12 cellular contexts compared by ENCODE assay signal in genomic region chr16:49834496-49835009, GRCh38. TPM values are rescaled to one million over a fixed set of nuclear protein-coding genes. Genes with fewer than 3 reads are reported as not detected.
DNase-seq lines count a peak whose midpoint lies in the region; ATAC-seq, FAIRE-seq and TF ChIP-seq lines count a peak whose summit lies in the region.
"Had no signal": no experiment of that assay in that cellular context is flagged by ENCODE, and none has a peak within 500 bp of the region (broad histone marks: within the 10 kb centered on the region; RNA-seq: fewer than 3 reads in every experiment).

No MANE protein-coding gene starts in this region.

- TF ChIP-seq RAD21 in H1 (IDR thresholded peaks at IDR 0.05 in 1 of 2, conservative IDR thresholded peaks at IDR 0.05 in 1 of 2; ENCODE audit: low read depth in 2 of 2, low read length in 2 of 2): no peak

- H3K4me1 ChIP-seq in H1 (replicated peaks in 1 of 4; ENCODE audit: control insufficient read depth in 3 of 4, insufficient read depth in 4 of 4, low read length in 3 of 4): peaks cover 5 to 64% (median 55%) of the 10 kb centered on the region in 4 experiments
- H3K4me1 ChIP-seq in lung (ENCODE audit: control insufficient read depth in 2 of 2, insufficient read depth in 2 of 2, low read length in 2 of 2): peaks cover 0 to 22% of the 10 kb centered on the region in 2 donors
- H3K4me1 ChIP-seq in skeletal muscle tissue (ENCODE audit: control insufficient read depth in 3 of 3, insufficient read depth in 3 of 3, low read length in 3 of 3): peaks cover 79 to 90% (median 87%) of the 10 kb centered on the region in 3 donors

- H3K27me3 ChIP-seq in H7 (ENCODE audit: control insufficient read depth, insufficient read depth, low read length) (no peaks in the 10 kb centered on the region), H1 (replicated peaks in 1 of 4; ENCODE audit: control insufficient read depth in 3 of 4, extremely low read depth in 1 of 4, insufficient read depth in 3 of 4, low read length in 3 of 4) (no peaks in the 10 kb centered on the region), lung (ENCODE audit: control insufficient read depth, insufficient read depth) (no peaks in the 10 kb centered on the region), skeletal muscle tissue (ENCODE audit: control insufficient read depth in 3 of 3, insufficient read depth in 3 of 3, low read length in 3 of 3) (no peaks in the 10 kb centered on the region)

- peak; percentile 91 for DNase-seq in H7
- peak in 1 of 2 experiments; percentile 72 for DNase-seq in H1 (ENCODE audit: low read depth in 1 of 2, low spot score in 2 of 2)
- DNase-seq in lung (ENCODE audit: low spot score): no peak
- no peak for DNase-seq in stimulated activated CD4-positive, alpha-beta T cell treated with anti-CD3 and anti-CD28 coated beads, Interleukin-15, amount 100 ng/mL, for 24 hours
- no peak for DNase-seq in DMS153 (lab: John Stamatoyannopoulos, UW)
- no peak for DNase-seq in cerebellum (ENCODE audit: low spot score)
- DNase-seq: CD8-positive, alpha-beta memory T cell; NCI-H2171; stimulated activated CD4-positive, alpha-beta T cell treated with anti-CD3 and anti-CD28 coated beads, Interleukin-4, amount 100 ng/mL, for 4 hours had no signal

- H2BK20ac ChIP-seq in H1 (ENCODE audit: low read length): peak overlapping the region; percentile 55; the same call in 1 of the 2 replicates

- FAIRE-seq in H1 (lab: Jason Lieb, UNC): no peak
- FAIRE-seq: H54 had no signal

- H3K9me3 ChIP-seq in H1 (ENCODE audit: insufficient read depth in 2 of 2, low read depth in 1 of 2, low read length in 1 of 2) (no peaks in the 10 kb centered on the region), lung (ENCODE audit: control insufficient read depth in 2 of 2, insufficient read depth in 1 of 2, low read length in 1 of 2) (no peaks in the 10 kb centered on the region), skeletal muscle tissue (ENCODE audit: control insufficient read depth in 3 of 3, low read length in 3 of 3) (no peaks in the 10 kb centered on the region)

- H3K79me1 ChIP-seq in H1 (ENCODE audit: low read depth, low read length): peaks cover 40% of the 10 kb centered on the region

- no peak for TF ChIP-seq POLR2A in H1 (IDR thresholded peaks at IDR 0.05; ENCODE audit: control extremely low read depth in 1 of 2, low read depth in 2 of 2, low read length in 2 of 2)

- H2BK15ac ChIP-seq in H1 (ENCODE audit: low read length): no peak overlapping the region

- no peak overlapping the region for H3K4me3 ChIP-seq in H7 (ENCODE audit: insufficient read depth, low read depth, low read length)
- H3K4me3 ChIP-seq in H1 (ENCODE audit: extremely low read depth in 1 of 4, insufficient read depth in 2 of 4, low read depth in 3 of 4, low read length in 4 of 4): peak overlapping the region in 1 of 4 experiments; percentile 29; a peak in 1 of 8 replicates
- H3K4me3 ChIP-seq in lung: no peak overlapping the region
- H3K4me3 ChIP-seq in skeletal muscle tissue (ENCODE audit: low read length in 3 of 3): peak overlapping the region; percentile 19 to 59 (median 45)

- H3K4me2 ChIP-seq in H1 (ENCODE audit: insufficient read depth in 1 of 2, low read depth in 2 of 2, low read length in 2 of 2): peak overlapping the region; percentile 37 to 47

- POLR2A ChIA-PET in H1 (lab: Charles Lee; ENCODE audit: partially characterized antibody): interaction anchor here (1.2 to 3.6 kb wide), 6 partner anchors 10 to 23 kb away, joined by 3 to 9 read pairs (median 8); no protein-coding TSS in a partner anchor

- peak overlapping the region; percentile 68; the same call in 1 of the 2 replicates for H2BK12ac ChIP-seq in H1 (ENCODE audit: low read depth, low read length)

- H4K5ac ChIP-seq in H1 (ENCODE audit: insufficient read length, low read depth, low read length): no peak overlapping the region

- H2BK5ac ChIP-seq in H1 (ENCODE audit: low read depth, low read length): peak overlapping the region; percentile 87; the same call in 1 of the 2 replicates

- H3K9ac ChIP-seq in H1 (replicated peaks in 1 of 4; ENCODE audit: extremely low read depth in 1 of 4, low read depth in 3 of 4, low read length in 3 of 4) (no peak overlapping the region), skeletal muscle tissue (ENCODE audit: low read depth in 1 of 3, low read length in 3 of 3) (peak overlapping the region; percentile 75 to 80 (median 75))

- H4K8ac ChIP-seq in H1 (ENCODE audit: extremely low read depth, insufficient read depth, low read length): no peak overlapping the region

- peaks cover 20 to 21% of the 10 kb centered on the region in 2 experiments for H4K20me1 ChIP-seq in H1 (replicated peaks in 1 of 2; ENCODE audit: control insufficient read depth in 1 of 2, insufficient read depth in 2 of 2, low read length in 2 of 2)

- CTCF ChIA-PET in H1 (lab: Charles Lee; ENCODE audit: partially characterized antibody): interaction anchor here (1.0 to 1.1 kb wide), 2 partner anchors 56 to 155 kb away, joined by 3 read pairs; no protein-coding TSS in a partner anchor

- H3K18ac ChIP-seq in H1 (ENCODE audit: extremely low read depth, low read length): peak overlapping the region; percentile 90

- H3K27ac ChIP-seq in H1 (ENCODE audit: low read depth, low read length) (no peak overlapping the region), lung (ENCODE audit: low read depth in 1 of 2, low read length in 1 of 2) (peak overlapping the region; percentile 22 to 52), skeletal muscle tissue (ENCODE audit: low read depth, low read length) (peak overlapping the region; percentile 92)

- H3K56ac ChIP-seq in H1 (replicated peaks; ENCODE audit: insufficient read length, low read depth, low read length): no peak overlapping the region

- no peak overlapping the region for H3K14ac ChIP-seq in H1 (ENCODE audit: insufficient read length)

- H3K23me2 ChIP-seq in H1 (ENCODE audit: low read depth, low read length): peaks cover 3% of the 10 kb centered on the region; the same call in 1 of the 2 replicates

- no peak overlapping the region for H3K23ac ChIP-seq in H1 (ENCODE audit: insufficient read length)

- TF ChIP-seq CTCF in H1 (IDR thresholded peaks at IDR 0.05; ENCODE audit: control extremely low read depth in 1 of 3, insufficient read depth in 1 of 3, low read depth in 1 of 3, low read length in 3 of 3): no peak
- no peak for TF ChIP-seq CTCF in lung (IDR thresholded peaks at IDR 0.05; ENCODE audit: control extremely low read depth, extremely low read depth)

- H2AK5ac ChIP-seq in H1 (ENCODE audit: low read depth, low read length): peak overlapping the region; percentile 97; the same call in 1 of the 2 replicates

- WGBS in H1 (ENCODE audit: extremely low coverage in 1 of 2, insufficient coverage in 1 of 2, insufficient read length in 1 of 2, insufficient replicate concordance in 2 of 2, low coverage in 1 of 2, low lambda C conversion rate in 2 of 2, missing lambda C conversion rate in 1 of 2), 2 experiments: 43% methylated on average over 10 of the region's 18 CpGs; no CpG with 5 or more reads in 1 of the 2 experiments
- WGBS in lung, 2 donors: 33 to 58% methylated on average over 14 to 18 of the region's 18 CpGs

- peak overlapping the region; percentile 5 for H4K91ac ChIP-seq in H1 (replicated peaks; ENCODE audit: insufficient read length, low read length)

- no peak for TF ChIP-seq EP300 in H1 (IDR thresholded peaks at IDR 0.05; ENCODE audit: borderline replicate concordance in 1 of 2, low read depth in 2 of 2, low read length in 2 of 2)

- no peak overlapping the region for H2AFZ ChIP-seq in H1 (ENCODE audit: low read length)

- no peak overlapping the region for H3K4ac ChIP-seq in H1 (replicated peaks; ENCODE audit: insufficient read length, low read depth, low read length)

- H2BK120ac ChIP-seq in H1 (replicated peaks; ENCODE audit: low read depth, low read length): no peak overlapping the region

- no peaks in the 10 kb centered on the region; the same call in 1 of the 2 replicates for H3K36me3 ChIP-seq in H7 (replicated peaks; ENCODE audit: control insufficient read depth, insufficient read depth, low read length)
- H3K36me3 ChIP-seq in H1 (ENCODE audit: control insufficient read depth in 2 of 4, insufficient read depth in 4 of 4, low read length in 3 of 4): no peaks in the 10 kb centered on the region
- H3K36me3 ChIP-seq in lung (ENCODE audit: control insufficient read depth in 2 of 2, insufficient read depth in 2 of 2, low read length in 2 of 2): no peaks in the 10 kb centered on the region
- peaks cover 0 to 2% (median 0%) of the 10 kb centered on the region in 3 donors for H3K36me3 ChIP-seq in skeletal muscle tissue (ENCODE audit: control insufficient read depth in 3 of 3, insufficient read depth in 3 of 3, low read length in 3 of 3)

- peaks cover 0 to 93% of the 10 kb centered on the region in 2 experiments; a peak in 2 of 4 replicates for H3K79me2 ChIP-seq in H1 (ENCODE audit: control insufficient read depth in 1 of 2, insufficient read depth in 2 of 2, low read length in 2 of 2)

- no peak for ATAC-seq in lung (ENCODE audit: insufficient read depth, low FRiP score)
- no peak for ATAC-seq in HG03565 (IDR thresholded peaks at IDR 0.05; ENCODE audit: unreplicated experiment)

TF ChIP-seq in H1, 55 proteins besides CTCF, POLR2A, EP300 and RAD21:
- TF ChIP-seq HDAC2 (IDR thresholded peaks at IDR 0.05; ENCODE audit: borderline replicate concordance in 1 of 2, low read depth in 2 of 2, low read length in 2 of 2) (0 out of 4 replicates have a peak, but pooled peaks of 1 of the 2 experiments have one; percentile 43), NRF1 (IDR thresholded peaks at IDR 0.05; ENCODE audit: low read depth, low read length) (no peak), ASH2L (IDR thresholded peaks at IDR 0.05; ENCODE audit: low read length) (peak; percentile 26)

RNA-seq across cellular contexts. Expression of gene ZNF423, which starts 21.4 kb away (rescaled TPM):
- 42.9 and 43.6 TPM in 2 replicates for total RNA-seq in H7 (2014; rRNA removed; shearing (Covaris generic))
- total RNA-seq in H1 (2021; fragmentation: NEBNext Ultra II Directional; extraction: Animal tissue kit (Norgen Biotek cat#: 25700)): 52.3 and 55.0 TPM in 2 replicates
- polyA plus RNA-seq in H1 (2011; rRNA removed) (38.2 and 41.2 TPM in 2 replicates), lung (1 to 10 TPM; 1.1 to 1.8 TPM)
- polyA plus RNA-seq in H1 (2011; cell fraction: cytosol; rRNA removed): 21.9 TPM
- 39.6 TPM for polyA plus RNA-seq in H1 (2011; cell fraction: nucleus; rRNA removed)
- polyA plus RNA-seq in H1 (2012, experiment 1 of 2): 39.6 to 51.6 TPM (median 48.3 TPM) in 4 replicates
- polyA plus RNA-seq in H1 (2012, experiment 2 of 2): 33.1 TPM
- polyA plus RNA-seq in H1 (2013, experiment 1 of 2): 24.8 TPM
- 27.0 TPM for polyA plus RNA-seq in H1 (2013, experiment 2 of 2)
- 47.8 and 68.0 TPM in 2 replicates for polyA minus RNA-seq in H1 (2011; rRNA and poly(A)+ RNA removed)
- polyA minus RNA-seq in H1 (2011; cell fraction: cytosol; rRNA and poly(A)+ RNA removed): 46.3 TPM
- 49.0 TPM for polyA minus RNA-seq in H1 (2011; cell fraction: nucleus; rRNA and poly(A)+ RNA removed)
- total RNA-seq in lung (10 to 100 TPM in 1 of 2 donors, 1 to 10 TPM in 1; 4.9 to 14.8 TPM), skeletal muscle tissue (16.7 TPM), cerebellum (47.5 TPM)
- total RNA-seq: CD8-positive, alpha-beta memory T cell had no signal
- polyA plus RNA-seq: CD8-positive, alpha-beta memory T cell had no signal

Comparison
In these comparisons a context has a peak if more than half of its experiments do, and no peak if none do; other contexts are left out.
1. H3K4me3 ChIP-seq: peak in skeletal muscle tissue (3 of 3); none in H7 (single experiment) and lung (single experiment).
2. H3K9ac ChIP-seq: peak in skeletal muscle tissue (3 of 3); none in H1 (0 of 4).